31 cellular contexts compared by ENCODE assay signal in genomic region chr1:36286802-36287201, GRCh38. TPM values are rescaled to one million over a fixed set of nuclear protein-coding genes. Genes with fewer than 3 reads are reported as not detected.
DNase-seq lines count a peak whose midpoint lies in the region; ATAC-seq and TF ChIP-seq lines count a peak whose summit lies in the region.
"Had no signal": no experiment of that assay in that cellular context is flagged by ENCODE, and none has a peak within 500 bp of the region (broad histone marks: within the 10 kb centered on the region; RNA-seq: fewer than 3 reads in every experiment).

No MANE protein-coding gene starts in this region.

- H3K4me1 ChIP-seq in HCT116 (ENCODE audit: control insufficient read depth in 1 of 2, insufficient read depth in 2 of 2, low read length in 2 of 2) = no peaks in the 10 kb centered on the region; a peak in 2 of 4 replicates
- H3K4me1 ChIP-seq in gastrocnemius medialis = peaks cover 91% of the 10 kb centered on the region in 2 donors

- no peaks in the 10 kb centered on the region for H3K9me3 ChIP-seq in HCT116 (ENCODE audit: control insufficient read depth in 1 of 2, insufficient read depth in 1 of 2, low read depth in 1 of 2, low read length in 2 of 2)
- no peaks in the 10 kb centered on the region for H3K9me3 ChIP-seq in gastrocnemius medialis
- H3K9me3 ChIP-seq: lower lobe of right lung, Peyer's patch, sigmoid colon had no signal

- BruUV-seq in HCT116 (replicated peaks; lab: Mats Ljungman, UMichigan) = TSS peak; percentile 39

- H2AFZ ChIP-seq in HCT116 (ENCODE audit: low read depth, low read length, poor library complexity, severe bottlenecking) = no peak overlapping the region

- no peaks in the 10 kb centered on the region for H3K9me3 Mint-ChIP-seq in activated naive CD4-positive, alpha-beta T cell treated with anti-CD3 and anti-CD28 coated beads for 36 hours
- no peaks in the 10 kb centered on the region for H3K9me3 Mint-ChIP-seq in activated naive CD8-positive, alpha-beta T cell treated with anti-CD3 and anti-CD28 coated beads, Interleukin-2, amount 50 U/mL, for 24 hours
- H3K9me3 Mint-ChIP-seq: dendritic cell treated with granulocyte-macrophage colony-stimulating factor and Interleukin-4, amounts not matched to agents 40 ng/mL and 50 ng/mL, for 4 days; endodermal cell; naive thymus-derived CD8-positive, alpha-beta T cell; type B pancreatic cell had no signal

- no peak overlapping the region for H3K4me2 ChIP-seq in HCT116 (ENCODE audit: low read length)

- peaks cover 5% of the 10 kb centered on the region; the same call in 1 of the 2 replicates for H4K20me1 ChIP-seq in HCT116 (ENCODE audit: insufficient read depth)

- no peak for DNase-seq in activated naive CD4-positive, alpha-beta T cell treated with anti-CD3 and anti-CD28 coated beads for 36 hours
- no peak for DNase-seq in activated naive CD4-positive, alpha-beta T cell treated with Interleukin-2 at 50 U/mL for 16 hours
- no peak for DNase-seq in HCT116 (ENCODE audit: low read depth, low spot score)
- no peak for DNase-seq in activated naive CD8-positive, alpha-beta T cell treated with anti-CD3 and anti-CD28 coated beads, Interleukin-2, amount 50 U/mL, for 24 hours
- DNase-seq in gastrocnemius medialis = peak in 1 of 2 donors; percentile 18
- DNase-seq in effector CD4-positive, alpha-beta T cell = no peak
- DNase-seq: activated CD4-positive, alpha-beta T cell treated with anti-CD3 and anti-CD28 coated beads for 1 hour; DMS153; endodermal cell; foreskin fibroblast; HCEC 1CT; Kasumi-1; lower lobe of right lung; MV-4-11; naive thymus-derived CD8-positive, alpha-beta T cell; NCI-H1436; NCI-H2081 treated with DMSO at 0.1 percent for 48 hours; NCI-H2227 treated with DMSO at 0.1 percent for 48 hours; NCI-H69; Peyer's patch; SHP77; sigmoid colon; stimulated activated CD4-positive, alpha-beta T cell treated with anti-CD3 and anti-CD28 coated beads, Interleukin-4, amount 100 ng/mL, for 24 hours; substantia nigra; T-helper 2 cell had no signal

- ATAC-seq in HCT116 (no peak), gastrocnemius medialis (no peak), GM18520 (IDR thresholded peaks at IDR 0.05; ENCODE audit: unreplicated experiment) (no peak), HG02610 (IDR thresholded peaks at IDR 0.05; ENCODE audit: unreplicated experiment) (no peak)
- ATAC-seq in activated naive CD8-positive, alpha-beta T cell treated with anti-CD3 and anti-CD28 coated beads, Interleukin-2, amount 50 U/mL, for 24 hours = no peak
- ATAC-seq: esophagus mucosa; HepG2; naive thymus-derived CD8-positive, alpha-beta T cell had no signal

- in situ Hi-C loops in gastrocnemius medialis (cut with MboI; ENCODE audit: low sequenced_read_pairs in 4 of 4) = loop anchor here (5.0 to 25.0 kb wide), 7 partner anchors 52 to 192 kb away; partner anchors contain the start of gene MAP7D1 (in 1 of the 4)

- TF ChIP-seq CTCF in HCT116 (IDR thresholded peaks at IDR 0.05 in 2 of 3, conservative IDR thresholded peaks at IDR 0.05 in 1 of 3; ENCODE audit: borderline replicate concordance in 1 of 3, insufficient read depth in 1 of 3, low read depth in 2 of 3, low read length in 2 of 3) (no peak), gastrocnemius medialis (IDR thresholded peaks at IDR 0.05 in 4 of 5, conservative IDR thresholded peaks at IDR 0.05 in 1 of 5) (no peak)

- no peak for TF ChIP-seq RAD21 in HCT116 (IDR thresholded peaks at IDR 0.05; ENCODE audit: low read depth)

- no peak overlapping the region for H3K27ac ChIP-seq in HCT116 (ENCODE audit: low read depth, low read length)
- H3K27ac ChIP-seq in gastrocnemius medialis = peak overlapping the region; percentile 89 to 92 (median 90)
- H3K27ac ChIP-seq: lower lobe of right lung, Peyer's patch had no signal

- H3K36me3 Mint-ChIP-seq in activated naive CD4-positive, alpha-beta T cell treated with anti-CD3 and anti-CD28 coated beads for 36 hours (ENCODE audit: low read depth) = peaks cover 54% of the 10 kb centered on the region
- peaks cover 71% of the 10 kb centered on the region for H3K36me3 Mint-ChIP-seq in activated naive CD8-positive, alpha-beta T cell treated with anti-CD3 and anti-CD28 coated beads, Interleukin-2, amount 50 U/mL, for 24 hours (ENCODE audit: low read depth)

- RAD21 ChIA-PET in HCT116 (lab: Charles Lee; ENCODE audit: low non-redundant PET in 1 of 2, low total read pairs in 2 of 2, uncharacterized antibody in 2 of 2, unreplicated experiment in 2 of 2) = no interaction called here

- H3K4me3 Mint-ChIP-seq in activated naive CD4-positive, alpha-beta T cell treated with anti-CD3 and anti-CD28 coated beads for 36 hours = no peak overlapping the region
- H3K4me3 Mint-ChIP-seq in activated naive CD8-positive, alpha-beta T cell treated with anti-CD3 and anti-CD28 coated beads, Interleukin-2, amount 50 U/mL, for 24 hours = no peak overlapping the region
- H3K4me3 Mint-ChIP-seq: dendritic cell treated with granulocyte-macrophage colony-stimulating factor and Interleukin-4, amounts not matched to agents 40 ng/mL and 50 ng/mL, for 4 days; endodermal cell; naive thymus-derived CD8-positive, alpha-beta T cell; type B pancreatic cell had no signal

- intact Hi-C loops in activated naive CD4-positive, alpha-beta T cell treated with anti-CD3 and anti-CD28 coated beads for 36 hours (cut with micrococcal nuclease) = loop anchor here (5.0 kb wide), 1 partner anchor 80 kb away; no protein-coding TSS in a partner anchor
- intact Hi-C loops in HCT116 (cut with micrococcal nuclease) = no loop called here
- intact Hi-C loops in gastrocnemius medialis (cut with DNase I; ENCODE audit: low total_unique reads) = loop anchor here (10.0 kb wide), 1 partner anchor 192 kb away; no protein-coding TSS in a partner anchor

- H3K4me1 Mint-ChIP-seq in activated naive CD4-positive, alpha-beta T cell treated with anti-CD3 and anti-CD28 coated beads for 36 hours (ENCODE audit: low read depth) = peaks cover 26% of the 10 kb centered on the region
- peaks cover 43% of the 10 kb centered on the region for H3K4me1 Mint-ChIP-seq in activated naive CD8-positive, alpha-beta T cell treated with anti-CD3 and anti-CD28 coated beads, Interleukin-2, amount 50 U/mL, for 24 hours

- CTCF ChIA-PET in activated naive CD4-positive, alpha-beta T cell treated with anti-CD3 and anti-CD28 coated beads for 36 hours (lab: Charles Lee) = interaction anchor here (0.7 to 4.1 kb wide), 12 partner anchors 9 to 188 kb away, joined by 3 to 33 read pairs (median 6); partner anchors contain the start of genes MAP7D1 and TRAPPC3
- CTCF ChIA-PET in HCT116 (lab: Charles Lee) = interaction anchor here (1.7 to 2.3 kb wide), 2 partner anchors 9 to 13 kb away, joined by 6 to 17 read pairs; no protein-coding TSS in a partner anchor

- no peaks in the 10 kb centered on the region for H3K27me3 Mint-ChIP-seq in activated naive CD4-positive, alpha-beta T cell treated with anti-CD3 and anti-CD28 coated beads for 36 hours (ENCODE audit: low read depth)
- H3K27me3 Mint-ChIP-seq in activated naive CD8-positive, alpha-beta T cell treated with anti-CD3 and anti-CD28 coated beads, Interleukin-2, amount 50 U/mL, for 24 hours = no peaks in the 10 kb centered on the region
- H3K27me3 Mint-ChIP-seq: dendritic cell treated with granulocyte-macrophage colony-stimulating factor and Interleukin-4, amounts not matched to agents 40 ng/mL and 50 ng/mL, for 4 days; naive thymus-derived CD8-positive, alpha-beta T cell; type B pancreatic cell had no signal

- peaks cover 78% of the 10 kb centered on the region for H3K79me2 ChIP-seq in HCT116 (ENCODE audit: insufficient read depth, low read length)

- POLR2A ChIA-PET in HCT116 (lab: Charles Lee) = no interaction called here

- H3K27me3 ChIP-seq in HCT116 (ENCODE audit: insufficient read depth, low read length) = no peaks in the 10 kb centered on the region
- H3K27me3 ChIP-seq in gastrocnemius medialis = no peaks in the 10 kb centered on the region
- H3K27me3 ChIP-seq: Peyer's patch, sigmoid colon had no signal

- H3K9me2 ChIP-seq in HCT116 (ENCODE audit: insufficient read depth) = no peaks in the 10 kb centered on the region

- peaks cover 71% of the 10 kb centered on the region in 2 experiments for H3K36me3 ChIP-seq in HCT116 (ENCODE audit: control insufficient read depth in 1 of 2, insufficient read depth in 2 of 2, low read length in 2 of 2)
- peaks cover 0 to 61% of the 10 kb centered on the region in 2 donors for H3K36me3 ChIP-seq in gastrocnemius medialis

- TF ChIP-seq POLR2A in HCT116 (IDR thresholded peaks at IDR 0.05; ENCODE audit: borderline replicate concordance, extremely low read depth, insufficient read depth, insufficient read length) = no peak
- no peak for TF ChIP-seq POLR2A in gastrocnemius medialis (IDR thresholded peaks at IDR 0.05)

- H3K4me3 ChIP-seq in HCT116 (replicated peaks in 1 of 2; ENCODE audit: low read depth in 1 of 2, low read length in 2 of 2) = no peak overlapping the region
- H3K4me3 ChIP-seq in gastrocnemius medialis = peak overlapping the region in 2 of 4 donors; percentile 12 to 31
- H3K4me3 ChIP-seq: lower lobe of right lung, Peyer's patch, sigmoid colon had no signal

- peak overlapping the region; percentile 73 for H3K27ac Mint-ChIP-seq in activated naive CD4-positive, alpha-beta T cell treated with anti-CD3 and anti-CD28 coated beads for 36 hours
- H3K27ac Mint-ChIP-seq in activated naive CD8-positive, alpha-beta T cell treated with anti-CD3 and anti-CD28 coated beads, Interleukin-2, amount 50 U/mL, for 24 hours = peak overlapping the region; percentile 72
- H3K27ac Mint-ChIP-seq: dendritic cell treated with granulocyte-macrophage colony-stimulating factor and Interleukin-4, amounts not matched to agents 40 ng/mL and 50 ng/mL, for 4 days; endodermal cell had no signal

- no peak overlapping the region for H3K9ac ChIP-seq in HCT116 (ENCODE audit: low read length)

TF ChIP-seq in HCT116, 20 proteins besides CTCF, POLR2A, EP300 and RAD21 (continues in another document):
- TF ChIP-seq EZH2phosphoT487 (IDR thresholded peaks at IDR 0.05; ENCODE audit: borderline replicate concordance) = no peak
- TF ChIP-seq MAX (IDR thresholded peaks at IDR 0.05) = no peak
- TF ChIP-seq ZFX (IDR thresholded peaks at IDR 0.05) = no peak
- TF ChIP-seq ATF3 (IDR thresholded peaks at IDR 0.05) = no peak
- no peak for TF ChIP-seq EZH2 (IDR thresholded peaks at IDR 0.05)

RNA-seq across cellular contexts. Expression of gene SH3D21, which starts 19.4 kb away (rescaled TPM):
- total RNA-seq in activated naive CD4-positive, alpha-beta T cell treated with anti-CD3 and anti-CD28 coated beads for 36 hours = 1 to 10 TPM; 2.3 to 2.7 TPM
- total RNA-seq in HCT116 (2021; ENCODE audit: unreplicated experiment) = 9.3 TPM
- polyA plus RNA-seq in HCT116 (2012) = 5.4 and 6.9 TPM in 2 replicates
- total RNA-seq in gastrocnemius medialis = 1 to 10 TPM in 1 of 4 donors, under 1 TPM in 3; 0.10 to 1.4 (median 0.46) TPM

RNA-seq across cellular contexts. Expression of gene EVA1B, which starts 36.6 kb away (rescaled TPM):
- total RNA-seq in activated naive CD4-positive, alpha-beta T cell treated with anti-CD3 and anti-CD28 coated beads for 36 hours = 1 to 10 TPM; 1.9 to 2.1 TPM
- total RNA-seq in HCT116 (2021; ENCODE audit: unreplicated experiment) (25.1 TPM), gastrocnemius medialis (10 to 100 TPM; 10.0 to 19.9 (median 14.8) TPM)
- polyA plus RNA-seq in HCT116 (2012) = 31.1 and 33.3 TPM in 2 replicates
